In the genomic region with DNA sequence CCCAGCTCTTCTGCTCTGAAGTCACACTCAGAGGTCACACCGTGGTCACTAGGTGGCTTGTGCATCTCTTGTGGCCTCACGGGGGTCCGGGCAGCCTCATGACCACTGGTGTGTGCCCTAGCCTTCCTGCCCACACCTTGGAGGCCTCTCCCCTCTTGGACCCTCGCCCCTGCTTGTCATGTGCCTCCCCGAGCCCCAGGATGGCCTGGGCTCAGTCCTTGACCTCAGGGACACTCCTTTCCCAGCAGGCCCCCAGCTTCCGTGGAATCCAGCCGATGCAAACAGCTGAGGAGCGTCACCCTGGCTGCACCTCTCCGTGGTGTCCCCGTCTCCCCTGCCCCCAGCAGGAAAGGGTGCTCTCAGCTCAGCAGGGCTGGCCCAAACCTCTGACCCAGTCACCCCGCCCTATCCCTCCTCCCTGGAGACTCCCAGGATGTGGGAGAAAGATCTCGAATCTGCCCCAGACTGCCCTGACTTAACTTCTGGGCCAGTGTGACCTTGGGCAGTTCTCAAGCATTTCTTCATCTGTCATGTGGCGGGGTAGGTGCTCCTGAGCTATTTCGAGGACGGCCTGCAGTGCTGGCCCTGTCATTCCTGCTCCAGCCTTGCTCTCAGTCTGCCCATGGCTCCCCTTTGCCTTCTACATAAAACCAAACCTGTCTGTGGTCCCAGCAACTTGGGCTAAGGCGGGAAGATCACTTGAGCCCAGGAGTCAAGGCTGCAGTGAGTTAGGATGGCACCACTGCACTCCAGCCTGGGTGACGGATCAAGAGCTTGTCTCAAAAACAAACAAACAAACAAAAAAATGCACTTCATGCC, we compare ENCODE assay signal across 20 cellular contexts.
"Had no signal": no experiment of that assay in that cellular context is flagged by ENCODE, and none has a peak within 500 bp of the region (broad histone marks: within the 10 kb centered on the region; RNA-seq: fewer than 3 reads in every experiment).

No MANE protein-coding gene starts in this region.

- H3K4me3 ChIP-seq: cardiac muscle cell had no signal

- H3K27ac ChIP-seq: epithelial cell of prostate had no signal

- H3K27me3 ChIP-seq: cardiac muscle cell had no signal

- ATAC-seq: activated CD4-positive, CD25-positive, alpha-beta regulatory T cell treated with anti-CD3 and anti-CD28 coated beads, Interleukin-2, amount 50 U/mL, for 24 hours; left colon had no signal

- FAIRE-seq: small intestine had no signal

- DNase-seq: activated CD4-positive, alpha-beta T cell treated with anti-CD3 and anti-CD28 coated beads, Interleukin-2, amount 10 ng/mL, durations not matched to agents 7 days and 5 days; activated CD8-positive, alpha-beta memory T cell treated with anti-CD3 and anti-CD28 coated beads, Interleukin-2, amount 50 U/mL, for 48 hours; activated gamma-delta T cell; activated T-cell treated with anti-CD3 and anti-CD28 coated beads, Interleukin-2, amount 50 U/mL, for 48 hours; amygdala; foreskin fibroblast; glutamatergic neuron; hypothalamus; islet precursor cell; left colon; midbrain; occipital lobe; small intestine; stimulated activated CD4-positive, alpha-beta T cell treated with anti-CD3 and anti-CD28 coated beads, Interleukin-15, amount 100 ng/mL, for 24 hours; stimulated activated CD4-positive, alpha-beta T cell treated with anti-CD3 and anti-CD28 coated beads, Interleukin-2, amount 100 ng/mL, for 48 hours; T-helper 1 cell; T1000 had no signal
